Comparison of ENCODE assay signal across 19 cellular contexts in the genomic region with DNA sequence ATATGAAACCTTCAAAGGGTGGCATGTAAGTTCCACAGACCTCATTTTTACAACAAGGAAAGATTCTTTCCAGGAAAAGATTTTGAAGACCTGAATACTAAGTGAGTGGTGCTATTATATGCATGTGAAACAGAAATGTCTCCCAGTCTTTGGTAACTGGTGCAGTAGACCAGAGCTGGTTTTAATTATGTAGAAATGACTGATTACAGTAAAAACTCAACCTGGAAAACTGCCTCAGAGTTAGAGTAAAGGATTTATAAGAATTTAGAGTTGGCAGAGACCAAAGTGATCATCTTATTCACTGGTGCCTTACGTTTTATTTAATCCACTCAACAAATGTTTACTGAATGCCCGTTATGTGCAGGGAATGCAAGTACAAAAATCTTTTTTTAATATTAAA. TPM values are rescaled to one million over a fixed set of nuclear protein-coding genes. Genes with fewer than 3 reads are reported as not detected.
DNase-seq lines count a peak whose midpoint lies in the region; ATAC-seq and TF ChIP-seq lines count a peak whose summit lies in the region.
"Had no signal": no experiment of that assay in that cellular context is flagged by ENCODE, and none has a peak within 500 bp of the region (broad histone marks: within the 10 kb centered on the region; RNA-seq: fewer than 3 reads in every experiment).

No MANE protein-coding gene starts in this region.

- no peaks in the 10 kb centered on the region for H3K27me3 Mint-ChIP-seq in mesothelial cell of epicardium (ENCODE audit: low read depth)
- H3K27me3 Mint-ChIP-seq: CD4-positive, CD25-positive, alpha-beta regulatory T cell; CD8-positive, alpha-beta memory T cell had no signal

- H3K4me3 ChIP-seq in AG10803 (ENCODE audit: low read length) (no peak overlapping the region), adipocyte (ENCODE audit: low read length) (no peak overlapping the region)
- H3K4me3 ChIP-seq: GM23338 had no signal

- H3K9me3 ChIP-seq in adipocyte (ENCODE audit: control insufficient read depth, low read length): no peaks in the 10 kb centered on the region

- ATAC-seq in GM18517 (IDR thresholded peaks at IDR 0.05; ENCODE audit: unreplicated experiment): no peak
- no peak for ATAC-seq in HG03139 (IDR thresholded peaks at IDR 0.05; ENCODE audit: unreplicated experiment)

- no peaks in the 10 kb centered on the region for H3K4me1 ChIP-seq in adipocyte (ENCODE audit: control insufficient read depth, insufficient read depth, low read length)

- H3K4me1 Mint-ChIP-seq in mesothelial cell of epicardium: peaks cover 14% of the 10 kb centered on the region
- H3K4me1 Mint-ChIP-seq: B cell; CD4-positive, CD25-positive, alpha-beta regulatory T cell; CD8-positive, alpha-beta memory T cell; GM23338 had no signal

- TF ChIP-seq CTCF in AG10803 (conservative IDR thresholded peaks at IDR 0.05; ENCODE audit: low read length): no peak
- TF ChIP-seq CTCF in mesothelial cell of epicardium (IDR thresholded peaks at IDR 0.05; ENCODE audit: unreplicated experiment): no peak

- no peaks in the 10 kb centered on the region for H3K27me3 ChIP-seq in adipocyte (replicated peaks; ENCODE audit: control insufficient read depth, insufficient read depth, low read length)

- H3K36me3 Mint-ChIP-seq in mesothelial cell of epicardium: no peaks in the 10 kb centered on the region
- H3K36me3 Mint-ChIP-seq: CD4-positive, CD25-positive, alpha-beta regulatory T cell had no signal

- H3K27ac Mint-ChIP-seq in mesothelial cell of epicardium: no peak overlapping the region
- H3K27ac Mint-ChIP-seq: B cell; CD4-positive, CD25-positive, alpha-beta regulatory T cell; CD8-positive, alpha-beta memory T cell; GM23338 had no signal

- no peaks in the 10 kb centered on the region for H3K9me3 Mint-ChIP-seq in mesothelial cell of epicardium
- H3K9me3 Mint-ChIP-seq: CD8-positive, alpha-beta memory T cell; GM23338 had no signal

- H3K4me3 Mint-ChIP-seq in mesothelial cell of epicardium: no peak overlapping the region
- H3K4me3 Mint-ChIP-seq: B cell; CD4-positive, CD25-positive, alpha-beta regulatory T cell; CD8-positive, alpha-beta memory T cell; GM23338 had no signal

- peak; percentile 76 for DNase-seq in AG10803 (ENCODE audit: low read depth)
- DNase-seq in GM04503 (ENCODE audit: low read depth): peak; percentile 26
- peak; percentile 57 for DNase-seq in adipocyte (ENCODE audit: low read depth)
- DNase-seq in fibroblast of peridontal ligament (ENCODE audit: extremely low read depth): peak; percentile 86
- DNase-seq in anterior cingulate cortex (lab: John Stamatoyannopoulos, UW): no peak
- no peak for DNase-seq in mesothelial cell of epicardium (ENCODE audit: low spot score in 2 of 2, unreplicated experiment in 2 of 2)
- DNase-seq: C1 segment of cervical spinal cord; CD4-positive, CD25-positive, alpha-beta regulatory T cell; CD8-positive, alpha-beta memory T cell; COR-L47; DMS 273 treated with DMSO at 0.1 percent for 48 hours; DND-41; EL; HCEC 1CT had no signal

- no peak overlapping the region for H3K9ac ChIP-seq in adipocyte (ENCODE audit: low read length)
- H3K9ac ChIP-seq: KMS-11 had no signal

- H3K36me3 ChIP-seq in adipocyte (ENCODE audit: control insufficient read depth, insufficient read depth, low read length, severe bottlenecking): no peaks in the 10 kb centered on the region

RNA-seq across cellular contexts. Expression of a gene that starts 30.2 kb away (rescaled TPM):
- 18.1 to 22.6 TPM (median 21.5 TPM) in 3 replicates for total RNA-seq in mesothelial cell of epicardium

Comparison
In these comparisons a context has a peak if more than half of its experiments do, and no peak if none do; other contexts are left out.
1. DNase-seq: peak in AG10803 (single experiment), GM04503 (single experiment), adipocyte (single experiment) and fibroblast of peridontal ligament (single experiment); none in anterior cingulate cortex (0 of 58) and mesothelial cell of epicardium (0 of 2).